Comparison of ENCODE assay signal across 17 cellular contexts in the genomic region with DNA sequence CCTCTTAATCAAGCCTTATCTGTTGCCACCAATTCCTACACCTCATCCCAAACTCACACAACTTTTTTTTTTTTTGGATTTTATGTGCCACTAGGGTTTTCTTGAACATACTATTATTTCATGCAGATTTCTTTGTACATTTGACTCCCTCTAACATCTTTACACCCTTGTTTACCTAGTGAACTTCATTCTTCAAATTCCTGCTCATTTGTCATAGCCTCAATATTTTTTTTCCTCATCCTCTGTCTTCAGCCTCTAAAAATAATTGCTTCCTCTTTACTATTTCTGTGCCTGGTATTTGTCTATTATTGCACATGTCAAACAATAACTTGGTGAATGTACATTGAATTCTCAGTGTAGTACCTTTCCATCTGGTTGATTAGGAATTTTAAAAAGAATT.
"Had no signal": no experiment of that assay in that cellular context is flagged by ENCODE, and none has a peak within 500 bp of the region (broad histone marks: within the 10 kb centered on the region; RNA-seq: fewer than 3 reads in every experiment).

No MANE protein-coding gene starts in this region.

- ATAC-seq: activated CD8-positive, alpha-beta T cell treated with anti-CD3 and anti-CD28 coated beads for 36 hours; body of pancreas; natural killer cell treated with Interleukin-12 subunit alpha and Interleukin-12 subunit beta and Interleukin-15 and Interleukin-18, amount 100 ng/mL, for 72 hours; right lobe of liver had no signal

- H3K4me1 ChIP-seq: body of pancreas, prostate gland, right lobe of liver, spleen, testis had no signal

- DNase-seq: activated CD4-positive, alpha-beta T cell treated with anti-CD3 and anti-CD28 coated beads for 4 hours; activated CD8-positive, alpha-beta memory T cell treated with anti-CD3 and anti-CD28 coated beads, Interleukin-2, amount 50 U/mL, for 4 hours; activated CD8-positive, alpha-beta T cell treated with anti-CD3 and anti-CD28 coated beads for 36 hours; activated naive CD4-positive, alpha-beta T cell treated with anti-CD3 and anti-CD28 coated beads for 36 hours; body of pancreas; cerebellar nuclear complex; occipital lobe; right lobe of liver; spleen; stimulated activated CD4-positive, alpha-beta T cell treated with anti-CD3 and anti-CD28 coated beads, Interleukin-2, amount 100 ng/mL, for 24 hours; T-helper 1 cell; testis had no signal

- H3K27me3 ChIP-seq: body of pancreas, esophagus muscularis mucosa, right lobe of liver, testis had no signal

- H3K4me3 Mint-ChIP-seq: activated CD8-positive, alpha-beta T cell treated with anti-CD3 and anti-CD28 coated beads for 36 hours; activated naive CD4-positive, alpha-beta T cell treated with anti-CD3 and anti-CD28 coated beads for 36 hours; activated T-helper 1 cell treated with anti-CD3 and anti-CD28 coated beads, Interleukin-12 subunit alpha, Interleukin-12 subunit beta, Interleukin-2, Interleukin-4 antibody, amounts not matched to agents 30 ng/mL and 10 ng/mL and 1 ng/mL, durations not matched to agents 14 hours and 24 hours and 36 hours; natural killer cell treated with Interleukin-12 subunit alpha and Interleukin-12 subunit beta and Interleukin-15 and Interleukin-18, amount 100 ng/mL, for 72 hours; stimulated activated naive CD8-positive, alpha-beta T cell treated with anti-CD3 and anti-CD28 coated beads, Interleukin-15, Interleukin-2, amounts not matched to agents 100 ng/mL and 50 ng/mL, for 24 hours had no signal

- H3K9me3 Mint-ChIP-seq: natural killer cell treated with Interleukin-12 subunit alpha and Interleukin-12 subunit beta and Interleukin-15 and Interleukin-18, amount 100 ng/mL, for 72 hours; stimulated activated naive CD8-positive, alpha-beta T cell treated with anti-CD3 and anti-CD28 coated beads, Interleukin-15, Interleukin-2, amounts not matched to agents 100 ng/mL and 50 ng/mL, for 24 hours had no signal

- H3K9me3 ChIP-seq: body of pancreas, esophagus muscularis mucosa, prostate gland, right lobe of liver, spleen, testis had no signal

- H3K36me3 ChIP-seq: esophagus muscularis mucosa, prostate gland, right lobe of liver, spleen had no signal

- H3K27ac ChIP-seq: body of pancreas, esophagus muscularis mucosa, prostate gland, right lobe of liver, spleen, testis had no signal

- H3K4me3 ChIP-seq: body of pancreas, esophagus muscularis mucosa, prostate gland, right lobe of liver, spleen, testis had no signal

- H3K27ac Mint-ChIP-seq: activated CD8-positive, alpha-beta T cell treated with anti-CD3 and anti-CD28 coated beads for 36 hours; activated naive CD4-positive, alpha-beta T cell treated with anti-CD3 and anti-CD28 coated beads for 36 hours; activated T-helper 1 cell treated with anti-CD3 and anti-CD28 coated beads, Interleukin-12 subunit alpha, Interleukin-12 subunit beta, Interleukin-2, Interleukin-4 antibody, amounts not matched to agents 30 ng/mL and 10 ng/mL and 1 ng/mL, durations not matched to agents 14 hours and 24 hours and 36 hours; natural killer cell treated with Interleukin-12 subunit alpha and Interleukin-12 subunit beta and Interleukin-15 and Interleukin-18, amount 100 ng/mL, for 72 hours; stimulated activated naive CD8-positive, alpha-beta T cell treated with anti-CD3 and anti-CD28 coated beads, Interleukin-15, Interleukin-2, amounts not matched to agents 100 ng/mL and 50 ng/mL, for 24 hours had no signal
